ENCODE assay signal across 9 cellular contexts in genomic region chr1:36257375-36257767, GRCh38. TPM values are rescaled to one million over a fixed set of nuclear protein-coding genes. Genes with fewer than 3 reads are reported as not detected.
DNase-seq lines count a peak whose midpoint lies in the region; ATAC-seq and TF ChIP-seq lines count a peak whose summit lies in the region.
"Had no signal": no experiment of that assay in that cellular context is flagged by ENCODE, and none has a peak within 500 bp of the region (broad histone marks: within the 10 kb centered on the region; RNA-seq: fewer than 3 reads in every experiment).

No MANE protein-coding gene starts in this region.

- H3K9me3 ChIP-seq in T-helper 17 cell (ENCODE audit: control insufficient read depth, low read length, poor library complexity, severe bottlenecking) (no peaks in the 10 kb centered on the region), left ventricle myocardium inferior (replicated peaks) (no peaks in the 10 kb centered on the region), suprapubic skin (no peaks in the 10 kb centered on the region)
- H3K9me3 ChIP-seq in CD4-positive, alpha-beta T cell (ENCODE audit: control insufficient read depth, low read length), result no peaks in the 10 kb centered on the region

- H3K4me3 ChIP-seq in left ventricle myocardium inferior (no peak overlapping the region), suprapubic skin (no peak overlapping the region)

- CTCF ChIA-PET in CD4-positive, alpha-beta T cell (lab: Charles Lee), result no interaction called here

- H3K9me3 Mint-ChIP-seq in activated T-cell treated with anti-CD3 and anti-CD28 coated beads, Interleukin-2, amount 50 U/mL, for 72 hours, result no peaks in the 10 kb centered on the region
- no peaks in the 10 kb centered on the region for H3K9me3 Mint-ChIP-seq in CD4-positive, alpha-beta T cell

- H3K36me3 Mint-ChIP-seq in activated T-cell treated with anti-CD3 and anti-CD28 coated beads, Interleukin-2, amount 50 U/mL, for 72 hours (ENCODE audit: insufficient read depth in 2 of 2), result peaks cover 0 to 22% of the 10 kb centered on the region in 2 donors
- H3K36me3 Mint-ChIP-seq in T-helper 17 cell (ENCODE audit: low read depth), result no peaks in the 10 kb centered on the region
- H3K36me3 Mint-ChIP-seq in CD4-positive, alpha-beta T cell (ENCODE audit: low read depth), result peaks cover 79% of the 10 kb centered on the region

- H3K27me3 ChIP-seq in left ventricle myocardium inferior (ENCODE audit: low read depth) (no peaks in the 10 kb centered on the region), suprapubic skin (no peaks in the 10 kb centered on the region)
- H3K27me3 ChIP-seq in CD4-positive, alpha-beta T cell (ENCODE audit: control insufficient read depth, insufficient read depth, low read length), result no peaks in the 10 kb centered on the region

- DNase-seq in activated T-cell treated with anti-CD3 and anti-CD28 coated beads, Interleukin-2, amount 50 U/mL, for 72 hours, result peak; percentile 9 to 10
- DNase-seq in activated T-cell treated with anti-CD3 and anti-CD28 coated beads for 4 hours (no peak), T-helper 17 cell (no peak), left ventricle myocardium inferior (no peak), suprapubic skin (ENCODE audit: low spot score in 2 of 2) (no peak), NCI-H446 (lab: John Stamatoyannopoulos, UW) (no peak), GM20000 (ENCODE audit: low spot score) (no peak)
- DNase-seq in CD4-positive, alpha-beta T cell, result no peak
- DNase-seq: C1 segment of cervical spinal cord had no signal

- no peak for TF ChIP-seq EP300 in suprapubic skin (IDR thresholded peaks at IDR 0.05)

- TF ChIP-seq CTCF in left ventricle myocardium inferior (IDR thresholded peaks at IDR 0.05; ENCODE audit: borderline replicate concordance), result no peak
- TF ChIP-seq CTCF in suprapubic skin (IDR thresholded peaks at IDR 0.05), result no peak
- TF ChIP-seq CTCF in CD4-positive, alpha-beta T cell (IDR thresholded peaks at IDR 0.05), result no peak
- TF ChIP-seq CTCF in GM20000 (IDR thresholded peaks at IDR 0.05; ENCODE audit: extremely low read depth, missing control alignments), result no peak

- TF ChIP-seq POLR2A in suprapubic skin (IDR thresholded peaks at IDR 0.05), result no peak

- H3K27ac ChIP-seq in left ventricle myocardium inferior (replicated peaks) (peak overlapping the region; percentile 44), suprapubic skin (peak overlapping the region; percentile 48)
- H3K27ac ChIP-seq in CD4-positive, alpha-beta T cell (ENCODE audit: low read depth, low read length), result no peak overlapping the region

- no peaks in the 10 kb centered on the region for H3K27me3 Mint-ChIP-seq in activated T-cell treated with anti-CD3 and anti-CD28 coated beads, Interleukin-2, amount 50 U/mL, for 72 hours (ENCODE audit: low read depth)
- no peaks in the 10 kb centered on the region for H3K27me3 Mint-ChIP-seq in T-helper 17 cell
- H3K27me3 Mint-ChIP-seq in CD4-positive, alpha-beta T cell, result no peaks in the 10 kb centered on the region

- intact Hi-C loops in left ventricle myocardium inferior (cut with micrococcal nuclease), result no loop called here
- intact Hi-C loops in CD4-positive, alpha-beta T cell (cut with DNase I, micrococcal nuclease), result no loop called here

- H3K4me3 Mint-ChIP-seq in activated T-cell treated with anti-CD3 and anti-CD28 coated beads, Interleukin-2, amount 50 U/mL, for 72 hours, result peak overlapping the region in 1 of 2 donors; percentile 9
- H3K4me3 Mint-ChIP-seq in T-helper 17 cell, result peak overlapping the region; percentile 53
- H3K4me3 Mint-ChIP-seq in CD4-positive, alpha-beta T cell, result no peak overlapping the region

- H3K36me3 ChIP-seq in left ventricle myocardium inferior, result peaks cover 32% of the 10 kb centered on the region
- H3K36me3 ChIP-seq in suprapubic skin, result peaks cover 23% of the 10 kb centered on the region

- peak overlapping the region; percentile 95 for H3K27ac Mint-ChIP-seq in activated T-cell treated with anti-CD3 and anti-CD28 coated beads, Interleukin-2, amount 50 U/mL, for 72 hours
- peak overlapping the region; percentile 82 for H3K27ac Mint-ChIP-seq in T-helper 17 cell
- H3K27ac Mint-ChIP-seq in CD4-positive, alpha-beta T cell, result no peak overlapping the region

- POLR2A ChIA-PET in CD4-positive, alpha-beta T cell (lab: Charles Lee), result no interaction called here

- ATAC-seq in activated T-cell treated with anti-CD3 and anti-CD28 coated beads, Interleukin-2, amount 50 U/mL, for 72 hours (replicated peaks in 1 of 2), result peak; percentile 62 to 66
- ATAC-seq in T-helper 17 cell, result no peak
- ATAC-seq in CD4-positive, alpha-beta T cell (ENCODE audit: poor library complexity), result no peak

- peaks cover 26% of the 10 kb centered on the region for H3K4me1 Mint-ChIP-seq in activated T-cell treated with anti-CD3 and anti-CD28 coated beads, Interleukin-2, amount 50 U/mL, for 72 hours (ENCODE audit: low read depth)
- peaks cover 21% of the 10 kb centered on the region for H3K4me1 Mint-ChIP-seq in T-helper 17 cell
- H3K4me1 Mint-ChIP-seq in CD4-positive, alpha-beta T cell (ENCODE audit: low read depth), result peaks cover 50% of the 10 kb centered on the region

- 87% methylated on average over 2 of the region's 2 CpGs for WGBS in suprapubic skin

- H3K4me1 ChIP-seq in left ventricle myocardium inferior (peaks cover 73% of the 10 kb centered on the region), suprapubic skin (peaks cover 57% of the 10 kb centered on the region)

RNA-seq across cellular contexts. Expression of gene THRAP3, which starts 33.1 kb away (rescaled TPM):
- 100 to 1,000 TPM; 108 to 110 TPM for total RNA-seq in activated T-cell treated with anti-CD3 and anti-CD28 coated beads, Interleukin-2, amount 50 U/mL, for 72 hours
- total RNA-seq in T-helper 17 cell, result 10 to 100 TPM; 74.5 to 76.3 TPM
- 59.0 TPM for total RNA-seq in left ventricle myocardium inferior
- total RNA-seq in suprapubic skin, result 10 to 100 TPM; 73.3 to 93.3 (median 78.2) TPM
- total RNA-seq in CD4-positive, alpha-beta T cell, result 10 to 100 TPM; 68.7 to 76.1 TPM

RNA-seq across cellular contexts. Expression of gene SH3D21, which starts 48.8 kb away (rescaled TPM):
- total RNA-seq in activated T-cell treated with anti-CD3 and anti-CD28 coated beads, Interleukin-2, amount 50 U/mL, for 72 hours, result 10 to 100 TPM in 1 of 2 donors, 1 to 10 TPM in 1; 8.1 to 16.3 TPM
- total RNA-seq in T-helper 17 cell (1 to 10 TPM; 1.4 to 1.9 TPM), left ventricle myocardium inferior (1.9 TPM), suprapubic skin (10 to 100 TPM in 3 of 4 donors, 1 to 10 TPM in 1; 6.0 to 26.6 (median 16.0) TPM)
- 1 to 10 TPM; 1.9 to 2.6 TPM for total RNA-seq in CD4-positive, alpha-beta T cell

Comparison
In these comparisons a context has a peak if more than half of its experiments do, and no peak if none do; other contexts are left out.
1. DNase-seq: peak in activated T-cell treated with anti-CD3 and anti-CD28 coated beads, Interleukin-2, amount 50 U/mL, for 72 hours (2 of 2); none in activated T-cell treated with anti-CD3 and anti-CD28 coated beads for 4 hours (single experiment), T-helper 17 cell (0 of 3), left ventricle myocardium inferior (single experiment), suprapubic skin (0 of 2), NCI-H446 (0 of 2), CD4-positive, alpha-beta T cell (0 of 10) and GM20000 (single experiment).
2. ATAC-seq: peak in activated T-cell treated with anti-CD3 and anti-CD28 coated beads, Interleukin-2, amount 50 U/mL, for 72 hours (2 of 2); none in T-helper 17 cell (single experiment) and CD4-positive, alpha-beta T cell (single experiment).